In genomic region chr18:48422947-48423378, GRCh38 we compare ENCODE assay signal across 1 cellular context.
TF ChIP-seq lines count a peak whose summit lies in the region.

No MANE protein-coding gene starts in this region.

TF ChIP-seq in HEK293, 187 proteins besides CTCF, POLR2A, EP300 and RAD21 (continued from another document):
- TF ChIP-seq ZNF488 (tag by site-specific recombination; IDR thresholded peaks at IDR 0.05) (no peak), ZNF530 (tag by site-specific recombination; IDR thresholded peaks at IDR 0.05; ENCODE audit: low read depth) (no peak), MYNN (tag by site-specific recombination; IDR thresholded peaks at IDR 0.05; ENCODE audit: borderline replicate concordance) (no peak), ZNF280D (tag by site-specific recombination; IDR thresholded peaks at IDR 0.05) (no peak), GLI4 (tag by site-specific recombination; IDR thresholded peaks at IDR 0.05) (no peak), GFI1B (tag by site-specific recombination; IDR thresholded peaks at IDR 0.05) (no peak), KLF16 (tag by site-specific recombination; IDR thresholded peaks at IDR 0.05) (0 out of 2 replicates have a peak, but pooled peaks have one; percentile 23), SP2 (tag by site-specific recombination; IDR thresholded peaks at IDR 0.05) (peak; percentile 71), KLF10 (tag by site-specific recombination; IDR thresholded peaks at IDR 0.05) (no peak), YY2 (tag by site-specific recombination; IDR thresholded peaks at IDR 0.05) (no peak), SP3 (tag by site-specific recombination; IDR thresholded peaks at IDR 0.05) (peak; percentile 88), ZNF704 (tag by site-specific recombination; IDR thresholded peaks at IDR 0.05) (no peak), ZNF555 (tag by site-specific recombination; conservative IDR thresholded peaks at IDR 0.05) (no peak), WT1 (tag by site-specific recombination; IDR thresholded peaks at IDR 0.05) (peak; percentile 80; the same call in 1 of the 2 replicates), SALL2 (tag by site-specific recombination; IDR thresholded peaks at IDR 0.05; ENCODE audit: borderline replicate concordance) (no peak), ZNF777 (tag by site-specific recombination; IDR thresholded peaks at IDR 0.05; ENCODE audit: borderline replicate concordance) (peak; percentile 78; the same call in 1 of the 2 replicates)
